ENCODE assay signal across 15 cellular contexts in the genomic region with DNA sequence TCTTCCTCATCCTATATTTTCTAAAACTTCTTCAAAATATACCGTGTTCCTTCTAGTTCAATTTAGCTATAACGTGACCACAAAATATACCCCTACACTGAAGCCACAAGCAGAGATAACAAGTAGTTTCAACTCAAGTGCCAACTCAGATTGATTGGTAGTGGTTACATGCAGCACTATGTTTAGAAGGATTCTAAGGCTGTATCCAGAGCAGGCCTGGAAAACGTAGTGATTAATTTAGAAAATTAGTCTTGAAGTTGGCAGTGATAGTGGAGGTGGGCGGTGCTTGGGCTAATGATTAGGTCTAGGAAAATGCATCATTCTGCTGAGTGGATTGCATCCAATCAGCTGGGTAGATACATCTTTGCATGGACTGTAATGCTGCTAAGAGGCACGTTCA.
DNase-seq lines count a peak whose midpoint lies in the region; ATAC-seq and FAIRE-seq lines count a peak whose summit lies in the region.
"Had no signal": no experiment of that assay in that cellular context is flagged by ENCODE, and none has a peak within 500 bp of the region (broad histone marks: within the 10 kb centered on the region; RNA-seq: fewer than 3 reads in every experiment).

No MANE protein-coding gene starts in this region.

- FAIRE-seq in GM19239 (lab: Jason Lieb, UNC): no peak
- FAIRE-seq: A549 had no signal

- ATAC-seq in GM18867 (IDR thresholded peaks at IDR 0.05; ENCODE audit: unreplicated experiment): no peak
- ATAC-seq: A549, GM23338 had no signal

- peak; percentile 45 to 75 for DNase-seq in NCI-H2081 (lab: John Stamatoyannopoulos, UW)
- DNase-seq in NCI-H2227 treated with DMSO at 0.1 percent for 48 hours (lab: John Stamatoyannopoulos, UW): peak; percentile 85
- DNase-seq in amniotic epithelial cell (ENCODE audit: low read depth): peak; percentile 67
- peak; percentile 13 for DNase-seq in putamen (ENCODE audit: low spot score)
- DNase-seq in GM19239 (ENCODE audit: insufficient read length, low spot score): no peak
- DNase-seq in CD1c-positive myeloid dendritic cell (ENCODE audit: extremely low spot score): no peak
- DNase-seq: Caco-2; CD8-positive, alpha-beta memory T cell; DMS53; GF-D8; H7; IMR-90 had no signal

Comparison
In these comparisons a context has a peak if more than half of its experiments do, and no peak if none do; other contexts are left out.
1. DNase-seq: peak in NCI-H2081 (2 of 2), NCI-H2227 treated with DMSO at 0.1 percent for 48 hours (single experiment), amniotic epithelial cell (single experiment) and putamen (single experiment); none in GM19239 (single experiment) and CD1c-positive myeloid dendritic cell (single experiment).